ENCODE assay signal across 23 cellular contexts in the genomic region with DNA sequence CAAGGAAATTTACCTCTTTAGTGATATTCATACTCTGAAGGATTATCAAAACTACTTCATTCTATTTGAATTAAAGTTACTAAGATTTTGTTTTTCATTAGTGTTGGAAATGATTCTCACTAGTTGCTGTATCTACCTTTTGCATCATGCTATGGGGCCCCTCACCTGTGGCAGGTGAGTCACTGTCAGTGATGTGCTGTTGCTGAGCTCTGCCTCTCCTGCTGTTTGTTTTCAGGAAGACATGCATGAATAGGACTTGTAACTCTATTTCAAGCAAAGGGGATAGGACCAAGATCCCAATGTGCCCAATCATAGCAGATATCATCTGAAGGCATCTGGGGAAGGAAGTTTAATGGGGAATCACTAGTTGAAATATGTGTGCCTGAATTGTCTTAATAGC. TPM values are rescaled to one million over a fixed set of nuclear protein-coding genes. Genes with fewer than 3 reads are reported as not detected.
DNase-seq lines count a peak whose midpoint lies in the region; ATAC-seq, FAIRE-seq and TF ChIP-seq lines count a peak whose summit lies in the region.
"Had no signal": no experiment of that assay in that cellular context is flagged by ENCODE, and none has a peak within 500 bp of the region (broad histone marks: within the 10 kb centered on the region; RNA-seq: fewer than 3 reads in every experiment).

No MANE protein-coding gene starts in this region.

- no peak overlapping the region for H3K9ac ChIP-seq in trophoblast cell (ENCODE audit: low read length)
- H3K9ac ChIP-seq: SK-N-SH had no signal

- H4K91ac ChIP-seq in trophoblast cell (ENCODE audit: low read depth, low read length): no peak overlapping the region

- H3K4me1 ChIP-seq in trophoblast cell (ENCODE audit: control insufficient read depth in 1 of 2, insufficient read depth in 2 of 2, low read length in 2 of 2): peaks cover 6 to 9% of the 10 kb centered on the region in 2 experiments

- H3K18ac ChIP-seq in trophoblast cell (ENCODE audit: low read length): no peak overlapping the region

- H2BK5ac ChIP-seq in trophoblast cell (ENCODE audit: low read depth, low read length, poor library complexity): no peak overlapping the region

- no peak overlapping the region for H3K4me3 Mint-ChIP-seq in activated naive CD4-positive, alpha-beta T cell treated with anti-CD3 and anti-CD28 coated beads, Interleukin-2, amount 50 U/mL, for 24 hours
- H3K4me3 Mint-ChIP-seq: CD8-positive, alpha-beta memory T cell had no signal

- no peak overlapping the region for H2AFZ ChIP-seq in trophoblast cell (ENCODE audit: insufficient read depth, low read length, poor library complexity)

- FAIRE-seq in H54 (lab: Jason Lieb, UNC): no peak
- FAIRE-seq: A204.1, HepG2 had no signal

- H3K23ac ChIP-seq in trophoblast cell (ENCODE audit: low read length): no peak overlapping the region

- H3K4ac ChIP-seq in trophoblast cell (ENCODE audit: low read depth, low read length): no peak overlapping the region

- peak overlapping the region; percentile 26 for H3K27ac Mint-ChIP-seq in activated naive CD4-positive, alpha-beta T cell treated with anti-CD3 and anti-CD28 coated beads, Interleukin-2, amount 50 U/mL, for 24 hours
- H3K27ac Mint-ChIP-seq: CD8-positive, alpha-beta memory T cell had no signal

- no peak overlapping the region for H2BK12ac ChIP-seq in trophoblast cell (ENCODE audit: low read length)

- peaks cover 0 to 2% of the 10 kb centered on the region in 2 experiments for H3K36me3 ChIP-seq in trophoblast cell (ENCODE audit: control insufficient read depth in 1 of 2, insufficient read depth in 2 of 2, low read length in 2 of 2)

- TF ChIP-seq POLR2A in H54 (IDR thresholded peaks at IDR 0.05; ENCODE audit: low read depth, low read length): no peak

- H3K27ac ChIP-seq in trophoblast cell (ENCODE audit: low read depth, low read length): no peak overlapping the region
- H3K27ac ChIP-seq: C4-2B, RWPE1 had no signal

- H4K8ac ChIP-seq in trophoblast cell (ENCODE audit: low read depth, low read length): no peak overlapping the region

- no peak overlapping the region for H4K12ac ChIP-seq in trophoblast cell (ENCODE audit: low read depth, low read length)

- no peaks in the 10 kb centered on the region for H3K79me2 ChIP-seq in trophoblast cell (ENCODE audit: control insufficient read depth, insufficient read depth, low read length, poor library complexity)

- H3K9me3 ChIP-seq in trophoblast cell (ENCODE audit: insufficient read depth, low read depth, low read length): peaks cover 13% of the 10 kb centered on the region
- H3K9me3 ChIP-seq: SK-N-SH had no signal

- H3K4me2 ChIP-seq in trophoblast cell (ENCODE audit: low read length): no peak overlapping the region
- H3K4me2 ChIP-seq: SK-N-SH had no signal

- TF ChIP-seq CTCF in epithelial cell of esophagus (IDR thresholded peaks at IDR 0.05; ENCODE audit: insufficient read depth, low read depth, low read length, missing control alignments): no peak

- peaks cover 2% of the 10 kb centered on the region for H3K27me3 Mint-ChIP-seq in activated naive CD4-positive, alpha-beta T cell treated with anti-CD3 and anti-CD28 coated beads, Interleukin-2, amount 50 U/mL, for 24 hours
- H3K27me3 Mint-ChIP-seq: CD8-positive, alpha-beta memory T cell had no signal

- H2AK5ac ChIP-seq in trophoblast cell (ENCODE audit: low read length): no peak overlapping the region

- no peak for ATAC-seq in HG03521 (IDR thresholded peaks at IDR 0.05; ENCODE audit: unreplicated experiment)
- ATAC-seq: HepG2 had no signal

- H3K9me3 Mint-ChIP-seq in activated naive CD4-positive, alpha-beta T cell treated with anti-CD3 and anti-CD28 coated beads, Interleukin-2, amount 50 U/mL, for 24 hours: no peaks in the 10 kb centered on the region
- H3K9me3 Mint-ChIP-seq: CD8-positive, alpha-beta memory T cell had no signal

- peak overlapping the region; percentile 2 for H2BK120ac ChIP-seq in trophoblast cell (ENCODE audit: insufficient read depth, low read length, poor library complexity)

- H3K36me3 Mint-ChIP-seq in activated naive CD4-positive, alpha-beta T cell treated with anti-CD3 and anti-CD28 coated beads, Interleukin-2, amount 50 U/mL, for 24 hours: no peaks in the 10 kb centered on the region
- H3K36me3 Mint-ChIP-seq: CD8-positive, alpha-beta memory T cell had no signal

- H3K27me3 ChIP-seq in trophoblast cell (ENCODE audit: insufficient read depth, low read length): no peaks in the 10 kb centered on the region

- H3K4me3 ChIP-seq in epithelial cell of esophagus (ENCODE audit: low read length) (no peak overlapping the region), trophoblast cell (ENCODE audit: low read depth, low read length) (no peak overlapping the region)

- H3K4me1 Mint-ChIP-seq in activated naive CD4-positive, alpha-beta T cell treated with anti-CD3 and anti-CD28 coated beads, Interleukin-2, amount 50 U/mL, for 24 hours: peaks cover 25% of the 10 kb centered on the region

- no peak overlapping the region for H3K14ac ChIP-seq in trophoblast cell (ENCODE audit: low read length)

- no peak for DNase-seq in activated naive CD4-positive, alpha-beta T cell (lab: John Stamatoyannopoulos, UW)
- peak; percentile 23 for DNase-seq in NCI-H69 (lab: John Stamatoyannopoulos, UW)
- DNase-seq in epithelial cell of esophagus (ENCODE audit: low read depth): peak; percentile 78
- DNase-seq in trophoblast cell: no peak
- no peak for DNase-seq in H54 (ENCODE audit: insufficient read length, low spot score)
- DNase-seq in dermis blood vessel endothelial cell: no peak
- DNase-seq: CD8-positive, alpha-beta memory T cell; DMS79; KBM-7; NCI-H1092 treated with DMSO at 0.1 percent for 48 hours; NCI-H1436 treated with DMSO at 0.1 percent for 48 hours; NCI-H1930; NCI-H2227 treated with DMSO at 0.1 percent for 48 hours; NCI-H510A; NCI-H748 treated with DMSO at 0.1 percent for 48 hours; SIG-M5; SK-N-SH had no signal

- peaks cover 2% of the 10 kb centered on the region for H3K79me1 ChIP-seq in trophoblast cell (ENCODE audit: low read length)

RNA-seq across cellular contexts. Expression of gene AGR3, which starts 57.4 kb away (rescaled TPM):
- polyA plus RNA-seq in trophoblast cell (2013): 0.12 TPM in 1 of 2 replicates, not detected in the other
- total RNA-seq in dermis blood vessel endothelial cell: 0.19 TPM in 1 of 2 replicates, not detected in the other
- total RNA-seq: CD8-positive, alpha-beta memory T cell; HepG2 had no signal
- polyA plus RNA-seq: CD8-positive, alpha-beta memory T cell; HepG2; SK-N-SH had no signal

Comparison
In these comparisons a context has a peak if more than half of its experiments do, and no peak if none do; other contexts are left out.
1. DNase-seq: peak in NCI-H69 (single experiment) and epithelial cell of esophagus (single experiment); none in activated naive CD4-positive, alpha-beta T cell (0 of 4), trophoblast cell (0 of 2), H54 (single experiment) and dermis blood vessel endothelial cell (single experiment).